Comparison of ENCODE assay signal across 10 cellular contexts in genomic region chr13:29758591-29759114, GRCh38.
A peak's percentile ranks its signal among the peaks of the same experiment; 100 is the strongest.
DNase-seq lines count a peak whose midpoint lies in the region; ATAC-seq and TF ChIP-seq lines count a peak whose summit lies in the region.
"Had no signal": no experiment of that assay in that cellular context is flagged by ENCODE, and none has a peak within 500 bp of the region (broad histone marks: within the 10 kb centered on the region; RNA-seq: fewer than 3 reads in every experiment).

No MANE protein-coding gene starts in this region.

- DNase-seq in CD1c-positive myeloid dendritic cell (ENCODE audit: extremely low spot score) (peak; percentile 94), GM20000 (ENCODE audit: low spot score) (peak; percentile 66), immature natural killer cell (peak; percentile 12 to 40 (median 29)), stomach (peak; percentile 35), nephron progenitor cell (no peak), DMS153 treated with DMSO at 0.1 percent for 48 hours (lab: John Stamatoyannopoulos, UW; ENCODE audit: unreplicated experiment) (no peak)
- peak; percentile 48 for DNase-seq in activated CD4-positive, alpha-beta T cell treated with anti-CD3 and anti-CD28 coated beads, Interleukin-2, amount 50 U/mL, for 1 hour

- H3K4me1 ChIP-seq in stomach, result peaks cover 0 to 6% (median 3%) of the 10 kb centered on the region in 4 donors
- H3K4me1 ChIP-seq: psoas muscle had no signal

- TF ChIP-seq POLR2A in stomach (IDR thresholded peaks at IDR 0.05), result no peak

- peaks cover 0 to 6% (median 1%) of the 10 kb centered on the region in 4 donors for H3K36me3 ChIP-seq in stomach

- 58 to 62% (median 61%) methylated on average over 8 of the region's 8 CpGs for WGBS in stomach, 5 donors

- H3K27me3 Mint-ChIP-seq in immature natural killer cell (ENCODE audit: low read depth in 3 of 3) (peaks cover 0 to 5% (median 4%) of the 10 kb centered on the region in 3 donors), nephron progenitor cell (ENCODE audit: low read depth, poor library complexity) (no peaks in the 10 kb centered on the region)
- H3K27me3 Mint-ChIP-seq: brain had no signal

- peaks cover 3 to 6% (median 6%) of the 10 kb centered on the region in 3 donors for H3K36me3 Mint-ChIP-seq in immature natural killer cell
- H3K36me3 Mint-ChIP-seq in nephron progenitor cell (ENCODE audit: low read depth), result peaks cover 6% of the 10 kb centered on the region

- intact Hi-C loops in stomach (cut with DNase I; ENCODE audit: low total_unique reads), result no loop called here

- TF ChIP-seq CTCF in GM20000 (IDR thresholded peaks at IDR 0.05; ENCODE audit: extremely low read depth, missing control alignments) (no peak), stomach (IDR thresholded peaks at IDR 0.05) (no peak), nephron progenitor cell (IDR thresholded peaks at IDR 0.05) (no peak)

- no peak overlapping the region for H3K27ac ChIP-seq in stomach
- H3K27ac ChIP-seq: psoas muscle had no signal

- peaks cover 23 to 28% of the 10 kb centered on the region in 2 donors for H3K4me1 Mint-ChIP-seq in immature natural killer cell
- H3K4me1 Mint-ChIP-seq in nephron progenitor cell, result peaks cover 7% of the 10 kb centered on the region

- ATAC-seq in HG03571 (IDR thresholded peaks at IDR 0.05; ENCODE audit: unreplicated experiment), result peak; percentile 91
- ATAC-seq: psoas muscle had no signal

- H3K9me3 Mint-ChIP-seq in immature natural killer cell (peaks cover 0 to 1% (median 0%) of the 10 kb centered on the region in 6 donors), nephron progenitor cell (peaks cover 14% of the 10 kb centered on the region)

- no peaks in the 10 kb centered on the region for H3K27me3 ChIP-seq in stomach

- H3K4me3 Mint-ChIP-seq in immature natural killer cell, result peak overlapping the region in 2 of 5 donors; percentile 11 to 68
- H3K4me3 Mint-ChIP-seq in nephron progenitor cell, result no peak overlapping the region
- H3K4me3 Mint-ChIP-seq: brain had no signal

- no peak for TF ChIP-seq EP300 in stomach (IDR thresholded peaks at IDR 0.05)

- no peaks in the 10 kb centered on the region for H3K9me3 ChIP-seq in stomach
- H3K9me3 ChIP-seq: psoas muscle had no signal

- no peak overlapping the region for H3K4me3 ChIP-seq in stomach
- H3K4me3 ChIP-seq: psoas muscle had no signal

- H3K27ac Mint-ChIP-seq in immature natural killer cell (peak overlapping the region in 3 of 6 donors; percentile 65 to 89 (median 68)), nephron progenitor cell (no peak overlapping the region)
- H3K27ac Mint-ChIP-seq: brain had no signal

Comparison
In these comparisons a context has a peak if more than half of its experiments do, and no peak if none do; other contexts are left out.
1. DNase-seq: peak in CD1c-positive myeloid dendritic cell (single experiment), GM20000 (single experiment), activated CD4-positive, alpha-beta T cell treated with anti-CD3 and anti-CD28 coated beads, Interleukin-2, amount 50 U/mL, for 1 hour (single experiment), immature natural killer cell (3 of 3) and stomach (single experiment); none in nephron progenitor cell (single experiment) and DMS153 treated with DMSO at 0.1 percent for 48 hours (single experiment).